Comparison of ENCODE assay signal across 1 cellular context in genomic region chr11:83151274-83151977, GRCh38.
TF ChIP-seq lines count a peak whose summit lies in the region.

No MANE protein-coding gene starts in this region.

TF ChIP-seq in K562, 482 proteins besides CTCF, POLR2A, EP300 and RAD21 (continued from another document and continues in another):
- TF ChIP-seq ZBTB49 (CRISPR knock-in tag; IDR thresholded peaks at IDR 0.05; ENCODE audit: borderline replicate concordance) (no peak), GATA2 (CRISPR knock-in tag; IDR thresholded peaks at IDR 0.05) (no peak), ZNF134 (CRISPR knock-in tag; conservative IDR thresholded peaks at IDR 0.05) (no peak), ARID1B (IDR thresholded peaks at IDR 0.05) (peak; percentile 86), ZNF785 (CRISPR knock-in tag; IDR thresholded peaks at IDR 0.05) (no peak), ZKSCAN8 (CRISPR knock-in tag; IDR thresholded peaks at IDR 0.05) (no peak), ZNF197 (CRISPR knock-in tag; IDR thresholded peaks at IDR 0.05; ENCODE audit: low read depth) (no peak), BRD4 (IDR thresholded peaks at IDR 0.05) (no peak), RBM22 (IDR thresholded peaks at IDR 0.05; ENCODE audit: low read depth, low read length, poor library complexity, severe bottlenecking) (no peak), ZNF764 (CRISPR knock-in tag; IDR thresholded peaks at IDR 0.05; ENCODE audit: low read depth) (no peak), NCOA4 (IDR thresholded peaks at IDR 0.05; ENCODE audit: partially characterized antibody) (no peak), LEF1 (IDR thresholded peaks at IDR 0.05) (peak; percentile 74; the same call in 1 of the 2 replicates), PURB (CRISPR knock-in tag; IDR thresholded peaks at IDR 0.05; ENCODE audit: low read depth) (no peak), ZNF282 (CRISPR knock-in tag; IDR thresholded peaks at IDR 0.05) (no peak), PHB (CRISPR knock-in tag; IDR thresholded peaks at IDR 0.05) (no peak), THAP7 (CRISPR knock-in tag; IDR thresholded peaks at IDR 0.05) (no peak), ZNF263 (CRISPR knock-in tag; IDR thresholded peaks at IDR 0.05; ENCODE audit: borderline replicate concordance) (no peak), HNRNPH1 (optimal IDR thresholded peaks at IDR 0.05; ENCODE audit: low read depth, low read length) (no peak), GATAD2B (IDR thresholded peaks at IDR 0.05; ENCODE audit: borderline replicate concordance) (no peak), FOXJ2 (tag; IDR thresholded peaks at IDR 0.05) (no peak), HES1 (IDR thresholded peaks at IDR 0.05; ENCODE audit: low read depth) (no peak), HNRNPL (IDR thresholded peaks at IDR 0.05; ENCODE audit: low read depth, low read length) (no peak), RFX5 (IDR thresholded peaks at IDR 0.05; ENCODE audit: low read depth, low read length) (no peak), PRPF4 (IDR thresholded peaks at IDR 0.05; ENCODE audit: insufficient read depth, low read depth, low read length, poor library complexity, severe bottlenecking) (no peak), ZNF41 (CRISPR knock-in tag; conservative IDR thresholded peaks at IDR 0.05) (no peak), ZBTB11 (CRISPR knock-in tag; IDR thresholded peaks at IDR 0.05) (no peak), POLR3A (IDR thresholded peaks at IDR 0.05; ENCODE audit: borderline replicate concordance, extremely low read depth, insufficient read depth, insufficient read length) (no peak), GABPA (tag; conservative IDR thresholded peaks at IDR 0.05; ENCODE audit: low read depth) (no peak), MYC (IDR thresholded peaks at IDR 0.05; ENCODE audit: low read depth, low read length) (peak; percentile 51; the same call in 1 of the 2 replicates), MYC (CRISPR knock-in tag; IDR thresholded peaks at IDR 0.05; ENCODE audit: borderline replicate concordance, low read depth) (no peak), TARDBP (IDR thresholded peaks at IDR 0.05) (no peak), NCOA1 (IDR thresholded peaks at IDR 0.05; ENCODE audit: low read depth) (peak; percentile 42; the same call in 1 of the 2 replicates), HBP1 (CRISPR knock-in tag; IDR thresholded peaks at IDR 0.05) (no peak), DIDO1 (tag; IDR thresholded peaks at IDR 0.05; ENCODE audit: low read depth) (no peak), ZNF507 (tag; conservative IDR thresholded peaks at IDR 0.05) (no peak), ZNF589 (CRISPR knock-in tag; IDR thresholded peaks at IDR 0.05; ENCODE audit: low read depth) (no peak), ZNF224 (CRISPR knock-in tag; IDR thresholded peaks at IDR 0.05) (no peak), FIP1L1 (IDR thresholded peaks at IDR 0.05; ENCODE audit: low read depth, low read length, poor library complexity, severe bottlenecking) (no peak), JUNB (CRISPR knock-in tag; conservative IDR thresholded peaks at IDR 0.05) (no peak), GABPB1 (CRISPR knock-in tag; IDR thresholded peaks at IDR 0.05) (no peak), SRSF1 (IDR thresholded peaks at IDR 0.05; ENCODE audit: low read depth, low read length) (no peak), MAFG (tag; conservative IDR thresholded peaks at IDR 0.05) (peak; percentile 66), ZNF717 (CRISPR knock-in tag; IDR thresholded peaks at IDR 0.05) (no peak), JUN (IDR thresholded peaks at IDR 0.05; ENCODE audit: borderline replicate concordance, low read depth, low read length) (peak; percentile 92), JUN (CRISPR knock-in tag; IDR thresholded peaks at IDR 0.05; ENCODE audit: borderline replicate concordance) (no peak), MNT (conservative IDR thresholded peaks at IDR 0.05) (peak in 1 of 2 experiments; percentile 37; a peak in 1 of 4 replicates), HDAC1 (IDR thresholded peaks at IDR 0.05) (0 out of 4 replicates have a peak, but pooled peaks of 1 of the 2 experiments have one; percentile 37)
- TF ChIP-seq, protein P1, sequence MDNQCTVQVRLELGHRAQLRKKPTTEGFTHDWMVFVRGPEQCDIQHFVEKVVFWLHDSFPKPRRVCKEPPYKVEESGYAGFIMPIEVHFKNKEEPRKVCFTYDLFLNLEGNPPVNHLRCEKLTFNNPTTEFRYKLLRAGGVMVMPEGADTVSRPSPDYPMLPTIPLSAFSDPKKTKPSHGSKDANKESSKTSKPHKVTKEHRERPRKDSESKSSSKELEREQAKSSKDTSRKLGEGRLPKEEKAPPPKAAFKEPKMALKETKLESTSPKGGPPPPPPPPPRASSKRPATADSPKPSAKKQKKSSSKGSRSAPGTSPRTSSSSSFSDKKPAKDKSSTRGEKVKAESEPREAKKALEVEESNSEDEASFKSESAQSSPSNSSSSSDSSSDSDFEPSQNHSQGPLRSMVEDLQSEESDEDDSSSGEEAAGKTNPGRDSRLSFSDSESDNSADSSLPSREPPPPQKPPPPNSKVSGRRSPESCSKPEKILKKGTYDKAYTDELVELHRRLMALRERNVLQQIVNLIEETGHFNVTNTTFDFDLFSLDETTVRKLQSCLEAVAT (IDR thresholded peaks at IDR 0.05), result peak in 1 of 2 experiments; percentile 31; a peak in 1 of 4 replicates
- TF ChIP-seq, protein P2, sequence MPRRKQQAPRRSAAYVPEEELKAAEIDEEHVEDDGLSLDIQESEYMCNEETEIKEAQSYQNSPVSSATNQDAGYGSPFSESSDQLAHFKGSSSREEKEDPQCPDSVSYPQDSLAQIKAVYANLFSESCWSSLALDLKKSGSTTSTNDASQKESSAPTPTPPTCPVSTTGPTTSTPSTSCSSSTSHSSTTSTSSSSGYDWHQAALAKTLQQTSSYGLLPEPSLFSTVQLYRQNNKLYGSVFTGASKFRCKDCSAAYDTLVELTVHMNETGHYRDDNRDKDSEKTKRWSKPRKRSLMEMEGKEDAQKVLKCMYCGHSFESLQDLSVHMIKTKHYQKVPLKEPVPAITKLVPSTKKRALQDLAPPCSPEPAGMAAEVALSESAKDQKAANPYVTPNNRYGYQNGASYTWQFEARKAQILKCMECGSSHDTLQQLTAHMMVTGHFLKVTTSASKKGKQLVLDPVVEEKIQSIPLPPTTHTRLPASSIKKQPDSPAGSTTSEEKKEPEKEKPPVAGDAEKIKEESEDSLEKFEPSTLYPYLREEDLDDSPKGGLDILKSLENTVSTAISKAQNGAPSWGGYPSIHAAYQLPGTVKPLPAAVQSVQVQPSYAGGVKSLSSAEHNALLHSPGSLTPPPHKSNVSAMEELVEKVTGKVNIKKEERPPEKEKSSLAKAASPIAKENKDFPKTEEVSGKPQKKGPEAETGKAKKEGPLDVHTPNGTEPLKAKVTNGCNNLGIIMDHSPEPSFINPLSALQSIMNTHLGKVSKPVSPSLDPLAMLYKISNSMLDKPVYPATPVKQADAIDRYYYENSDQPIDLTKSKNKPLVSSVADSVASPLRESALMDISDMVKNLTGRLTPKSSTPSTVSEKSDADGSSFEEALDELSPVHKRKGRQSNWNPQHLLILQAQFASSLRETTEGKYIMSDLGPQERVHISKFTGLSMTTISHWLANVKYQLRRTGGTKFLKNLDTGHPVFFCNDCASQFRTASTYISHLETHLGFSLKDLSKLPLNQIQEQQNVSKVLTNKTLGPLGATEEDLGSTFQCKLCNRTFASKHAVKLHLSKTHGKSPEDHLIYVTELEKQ (CRISPR knock-in tag; IDR thresholded peaks at IDR 0.05), result no peak
- TF ChIP-seq, protein P3, sequence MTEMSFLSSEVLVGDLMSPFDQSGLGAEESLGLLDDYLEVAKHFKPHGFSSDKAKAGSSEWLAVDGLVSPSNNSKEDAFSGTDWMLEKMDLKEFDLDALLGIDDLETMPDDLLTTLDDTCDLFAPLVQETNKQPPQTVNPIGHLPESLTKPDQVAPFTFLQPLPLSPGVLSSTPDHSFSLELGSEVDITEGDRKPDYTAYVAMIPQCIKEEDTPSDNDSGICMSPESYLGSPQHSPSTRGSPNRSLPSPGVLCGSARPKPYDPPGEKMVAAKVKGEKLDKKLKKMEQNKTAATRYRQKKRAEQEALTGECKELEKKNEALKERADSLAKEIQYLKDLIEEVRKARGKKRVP (CRISPR knock-in tag; IDR thresholded peaks at IDR 0.05), result no peak
- TF ChIP-seq, protein P4, sequence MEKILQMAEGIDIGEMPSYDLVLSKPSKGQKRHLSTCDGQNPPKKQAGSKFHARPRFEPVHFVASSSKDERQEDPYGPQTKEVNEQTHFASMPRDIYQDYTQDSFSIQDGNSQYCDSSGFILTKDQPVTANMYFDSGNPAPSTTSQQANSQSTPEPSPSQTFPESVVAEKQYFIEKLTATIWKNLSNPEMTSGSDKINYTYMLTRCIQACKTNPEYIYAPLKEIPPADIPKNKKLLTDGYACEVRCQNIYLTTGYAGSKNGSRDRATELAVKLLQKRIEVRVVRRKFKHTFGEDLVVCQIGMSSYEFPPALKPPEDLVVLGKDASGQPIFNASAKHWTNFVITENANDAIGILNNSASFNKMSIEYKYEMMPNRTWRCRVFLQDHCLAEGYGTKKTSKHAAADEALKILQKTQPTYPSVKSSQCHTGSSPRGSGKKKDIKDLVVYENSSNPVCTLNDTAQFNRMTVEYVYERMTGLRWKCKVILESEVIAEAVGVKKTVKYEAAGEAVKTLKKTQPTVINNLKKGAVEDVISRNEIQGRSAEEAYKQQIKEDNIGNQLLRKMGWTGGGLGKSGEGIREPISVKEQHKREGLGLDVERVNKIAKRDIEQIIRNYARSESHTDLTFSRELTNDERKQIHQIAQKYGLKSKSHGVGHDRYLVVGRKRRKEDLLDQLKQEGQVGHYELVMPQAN (IDR thresholded peaks at IDR 0.05; ENCODE audit: borderline replicate concordance), result 0 out of 2 replicates have a peak, but pooled peaks have one; percentile 25
